In genomic region chr6:19569563-19569962, GRCh38 we compare ENCODE assay signal across 20 cellular contexts.
DNase-seq lines count a peak whose midpoint lies in the region; ATAC-seq and TF ChIP-seq lines count a peak whose summit lies in the region.
"Had no signal": no experiment of that assay in that cellular context is flagged by ENCODE, and none has a peak within 500 bp of the region (broad histone marks: within the 10 kb centered on the region; RNA-seq: fewer than 3 reads in every experiment).

No MANE protein-coding gene starts in this region.

- H3K36me3 Mint-ChIP-seq in WTC11, result peaks cover 4% of the 10 kb centered on the region; the same call in 1 of the 2 replicates
- H3K36me3 Mint-ChIP-seq: CD4-positive, alpha-beta memory T cell; IgD-negative memory B cell had no signal

- no peaks in the 10 kb centered on the region for H3K27me3 Mint-ChIP-seq in WTC11 (ENCODE audit: low read depth)
- H3K27me3 Mint-ChIP-seq: B cell; CD4-positive, alpha-beta memory T cell; IgD-negative memory B cell had no signal

- intact Hi-C loops in adrenal gland (cut with DNase I), result no loop called here

- TF ChIP-seq POLR2A in adrenal gland (IDR thresholded peaks at IDR 0.05), result no peak

- no peaks in the 10 kb centered on the region for H3K4me1 ChIP-seq in adrenal gland (replicated peaks in 1 of 2)

- ATAC-seq in WTC11, result peak; percentile 26
- ATAC-seq in HG03159 (IDR thresholded peaks at IDR 0.05; ENCODE audit: unreplicated experiment), result no peak
- no peak for ATAC-seq in HG03469 (IDR thresholded peaks at IDR 0.05; ENCODE audit: unreplicated experiment)

- POLR2A ChIA-PET in WTC11 (lab: Charles Lee), result no interaction called here

- 59 to 63% (median 61%) methylated on average over 3 of the region's 3 CpGs for WGBS in adrenal gland, 4 donors

- TF ChIP-seq CTCF in WTC11 (IDR thresholded peaks at IDR 0.05) (no peak), adrenal gland (IDR thresholded peaks at IDR 0.05) (no peak)

- H3K36me3 ChIP-seq in adrenal gland (replicated peaks in 1 of 2), result no peaks in the 10 kb centered on the region

- no peak overlapping the region for H3K27ac ChIP-seq in adrenal gland
- H3K27ac ChIP-seq: GM23248, HL-60, PC-9 had no signal

- no peaks in the 10 kb centered on the region for H3K27me3 ChIP-seq in adrenal gland

- CTCF ChIA-PET in WTC11 (lab: Charles Lee), result no interaction called here

- H3K9me3 Mint-ChIP-seq in WTC11, result peaks cover 8% of the 10 kb centered on the region

- no peak overlapping the region for H3K27ac Mint-ChIP-seq in WTC11
- H3K27ac Mint-ChIP-seq: B cell; CD4-positive, alpha-beta memory T cell; IgD-negative memory B cell; T-helper 2 cell treated with Interferon-gamma antibody and Interleukin-4, amounts not matched to agents 5 μg/mL and 100 μg/mL, for 36 hours had no signal

- DNase-seq in DMS79 treated with DMSO at 0.1 percent for 48 hours (lab: John Stamatoyannopoulos, UW), result peak; percentile 89
- DNase-seq in NCI-H146 treated with DMSO at 0.1 percent for 48 hours (lab: John Stamatoyannopoulos, UW; ENCODE audit: unreplicated experiment), result peak; percentile 11
- peak; percentile 25 for DNase-seq in NCI-H526 treated with DMSO at 0.1 percent for 48 hours (lab: John Stamatoyannopoulos, UW)
- no peak for DNase-seq in WTC11 (ENCODE audit: low spot score)
- DNase-seq in middle frontal gyrus (ENCODE audit: extremely low spot score, low spot score), result no peak
- DNase-seq in adrenal gland, result no peak
- DNase-seq: Calu3; CD4-positive, alpha-beta memory T cell; GF-D8; GM23248; HCEC 1CT; NCI-H2029 treated with DMSO at 0.1 percent for 48 hours; NCI-H226; PC-9 had no signal

- no peak overlapping the region for H3K4me3 Mint-ChIP-seq in WTC11
- H3K4me3 Mint-ChIP-seq: B cell; CD4-positive, alpha-beta memory T cell; IgD-negative memory B cell; T-helper 2 cell treated with Interferon-gamma antibody and Interleukin-4, amounts not matched to agents 5 μg/mL and 100 μg/mL, for 36 hours had no signal

- H3K4me3 ChIP-seq in adrenal gland, result no peak overlapping the region
- H3K4me3 ChIP-seq: GM23248, PC-9 had no signal

- no peaks in the 10 kb centered on the region for H3K9me3 ChIP-seq in adrenal gland (replicated peaks in 1 of 3)

- H3K4me1 Mint-ChIP-seq in WTC11, result peaks cover 10% of the 10 kb centered on the region
- H3K4me1 Mint-ChIP-seq: B cell; CD4-positive, alpha-beta memory T cell; IgD-negative memory B cell had no signal

TF ChIP-seq in WTC11, 78 proteins besides CTCF, POLR2A, EP300 and RAD21:
- TF ChIP-seq ZBTB21 (CRISPR knock-in tag; IDR thresholded peaks at IDR 0.05; ENCODE audit: borderline replicate concordance) (no peak), FOXP1 (CRISPR knock-in tag; IDR thresholded peaks at IDR 0.05; ENCODE audit: borderline replicate concordance) (no peak), CDX4 (CRISPR knock-in tag; IDR thresholded peaks at IDR 0.05; ENCODE audit: borderline replicate concordance) (no peak), ZSCAN18 (CRISPR knock-in tag; IDR thresholded peaks at IDR 0.05) (no peak), ZNF396 (CRISPR knock-in tag; IDR thresholded peaks at IDR 0.05; ENCODE audit: borderline replicate concordance) (no peak), HMGXB4 (CRISPR knock-in tag; IDR thresholded peaks at IDR 0.05) (no peak), SMAD3 (CRISPR knock-in tag; IDR thresholded peaks at IDR 0.05; ENCODE audit: borderline replicate concordance) (no peak), ATF2 (CRISPR knock-in tag; IDR thresholded peaks at IDR 0.05; ENCODE audit: borderline replicate concordance, low read depth) (no peak), USF2 (CRISPR knock-in tag; IDR thresholded peaks at IDR 0.05) (no peak), PRRX2 (CRISPR knock-in tag; IDR thresholded peaks at IDR 0.05) (no peak), NFE2L1 (CRISPR knock-in tag; IDR thresholded peaks at IDR 0.05) (no peak), NR3C1 (CRISPR knock-in tag; conservative IDR thresholded peaks at IDR 0.05; ENCODE audit: low read depth) (no peak)

Comparison
In these comparisons a context has a peak if more than half of its experiments do, and no peak if none do; other contexts are left out.
1. DNase-seq: peak in DMS79 treated with DMSO at 0.1 percent for 48 hours (single experiment), NCI-H146 treated with DMSO at 0.1 percent for 48 hours (single experiment) and NCI-H526 treated with DMSO at 0.1 percent for 48 hours (single experiment); none in WTC11 (single experiment), middle frontal gyrus (single experiment) and adrenal gland (0 of 7).